ENCODE assay signal across 15 cellular contexts in the genomic region with DNA sequence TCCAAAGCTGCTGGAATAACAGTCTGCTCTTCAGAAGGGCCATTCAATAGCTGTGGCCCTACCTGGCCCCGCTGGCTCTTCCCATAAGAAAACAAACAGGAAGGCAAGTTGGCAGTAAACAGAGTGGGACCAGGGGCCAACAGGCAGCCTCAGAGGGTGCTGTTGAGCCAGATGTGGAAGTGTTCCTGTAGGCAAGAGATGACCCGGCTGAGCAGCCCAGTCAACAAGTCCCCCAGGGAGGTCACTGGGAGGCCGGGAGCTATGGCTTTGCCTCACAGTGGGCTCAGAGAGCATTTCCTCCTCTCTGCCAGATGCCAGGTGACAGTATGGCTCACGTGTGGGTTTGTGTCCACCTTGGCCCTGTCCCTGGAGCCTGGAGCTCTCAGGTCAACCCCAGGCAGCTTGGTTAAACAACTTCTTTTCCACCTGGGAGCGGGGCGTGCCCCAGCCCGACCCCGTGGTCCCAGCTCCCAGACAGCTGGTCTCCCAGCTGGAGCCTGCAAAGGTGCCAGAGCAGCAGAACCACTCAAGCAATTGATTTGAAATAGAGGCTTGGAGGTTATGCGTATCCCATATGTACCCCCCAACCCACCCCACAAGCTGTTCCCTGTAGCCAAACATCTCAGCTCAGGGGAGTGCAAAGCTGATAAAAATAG. TPM values are rescaled to one million over a fixed set of nuclear protein-coding genes. Genes with fewer than 3 reads are reported as not detected.
"Had no signal": no experiment of that assay in that cellular context is flagged by ENCODE, and none has a peak within 500 bp of the region (broad histone marks: within the 10 kb centered on the region; RNA-seq: fewer than 3 reads in every experiment).

No MANE protein-coding gene starts in this region.

- ATAC-seq: activated CD4-positive, alpha-beta T cell treated with anti-CD3 and anti-CD28 coated beads for 36 hours; esophagus mucosa; pancreas had no signal

- DNase-seq: activated CD4-positive, alpha-beta memory T cell treated with anti-CD3 and anti-CD28 coated beads, Interleukin-2, amount 10 ng/mL, durations not matched to agents 7 days and 5 days; activated CD4-positive, alpha-beta T cell treated with anti-CD3 and anti-CD28 coated beads for 36 hours; activated gamma-delta T cell; activated naive CD8-positive, alpha-beta T cell treated with anti-CD3 and anti-CD28 coated beads for 36 hours; activated T-cell treated with anti-CD3 and anti-CD28 coated beads, Interleukin-2, amount 50 U/mL, for 48 hours; left lung; pancreas; small intestine; stomach; T-helper 9 cell had no signal

- H3K4me1 ChIP-seq: breast epithelium, left lung, pancreas, stomach had no signal

- H3K4me3 ChIP-seq: breast epithelium, left lung, neural progenitor cell, pancreas, stomach, thoracic aorta had no signal

- H3K36me3 ChIP-seq: breast epithelium, left lung, neural progenitor cell, pancreas, stomach, thoracic aorta had no signal

- H3K27ac ChIP-seq: breast epithelium, left lung, neural progenitor cell, pancreas, stomach, thoracic aorta, VCaP had no signal

- H3K9me3 ChIP-seq: breast epithelium, left lung, pancreas, stomach, thoracic aorta had no signal

- H3K27me3 ChIP-seq: breast epithelium, left lung, neural progenitor cell, pancreas had no signal

RNA-seq across cellular contexts. Expression of gene LOXL4, which starts 33.8 kb away (rescaled TPM):
- total RNA-seq: activated CD4-positive, alpha-beta memory T cell treated with anti-CD3 and anti-CD28 coated beads, Interleukin-2, amount 10 ng/mL, durations not matched to agents 7 days and 5 days; activated CD4-positive, alpha-beta T cell treated with anti-CD3 and anti-CD28 coated beads for 36 hours; activated naive CD8-positive, alpha-beta T cell treated with anti-CD3 and anti-CD28 coated beads for 36 hours had no signal
